In genomic region chr17:65593870-65594584, GRCh38 we compare ENCODE assay signal across 9 cellular contexts. TPM values are rescaled to one million over a fixed set of nuclear protein-coding genes. Genes with fewer than 3 reads are reported as not detected.
A peak's percentile ranks its signal among the peaks of the same experiment; 100 is the strongest.
DNase-seq lines count a peak whose midpoint lies in the region; ATAC-seq lines count a peak whose summit lies in the region.
"Had no signal": no experiment of that assay in that cellular context is flagged by ENCODE, and none has a peak within 500 bp of the region (broad histone marks: within the 10 kb centered on the region; RNA-seq: fewer than 3 reads in every experiment).

No MANE protein-coding gene starts in this region.

- peak; percentile 37 for DNase-seq in activated CD4-positive, alpha-beta T cell treated with anti-CD3 and anti-CD28 coated beads for 48 hours
- DNase-seq in activated CD4-positive, alpha-beta T cell treated with anti-CD3 and anti-CD28 coated beads for 1 hour: no peak
- DNase-seq in T-cell (peak in 4 of 34 experiments; percentile 6 to 13 (median 8)), fibroblast of gingiva (ENCODE audit: low read depth) (peak; percentile 25), smooth muscle cell of the brain vasculature (ENCODE audit: low read depth, low spot score) (peak; percentile 17), NK-92 (lab: John Stamatoyannopoulos, UW; ENCODE audit: unreplicated experiment) (no peak), globus pallidus (ENCODE audit: low spot score) (no peak)
- DNase-seq: BE2C had no signal

- CTCF ChIA-PET in T-cell (lab: Charles Lee): no interaction called here

- peaks cover 25 to 32% (median 27%) of the 10 kb centered on the region in 3 donors for H3K4me1 Mint-ChIP-seq in T-cell

- no peaks in the 10 kb centered on the region for H3K36me3 Mint-ChIP-seq in T-cell

- H3K9me3 Mint-ChIP-seq in T-cell: no peaks in the 10 kb centered on the region

- ATAC-seq in T-cell (replicated peaks in 1 of 4) (peak; percentile 48 to 67 (median 57)), HG02852 (IDR thresholded peaks at IDR 0.05; ENCODE audit: unreplicated experiment) (no peak)

- peaks cover 0 to 4% of the 10 kb centered on the region in 2 donors for H3K27me3 Mint-ChIP-seq in T-cell

- H3K27ac Mint-ChIP-seq in T-cell: peak overlapping the region; percentile 5 to 44

- POLR2A ChIA-PET in T-cell (lab: Charles Lee): no interaction called here

- H3K4me3 Mint-ChIP-seq in T-cell: peak overlapping the region; percentile 51 to 83 (median 53)

RNA-seq across cellular contexts. Expression of gene AXIN2, which starts 32.6 kb away (rescaled TPM):
- 10 to 100 TPM; 35.8 to 44.9 (median 40.2) TPM for total RNA-seq in T-cell

Comparison
In these comparisons a context has a peak if more than half of its experiments do, and no peak if none do; other contexts are left out.
1. DNase-seq: peak in activated CD4-positive, alpha-beta T cell treated with anti-CD3 and anti-CD28 coated beads for 48 hours (single experiment), fibroblast of gingiva (single experiment) and smooth muscle cell of the brain vasculature (single experiment); none in activated CD4-positive, alpha-beta T cell treated with anti-CD3 and anti-CD28 coated beads for 1 hour (single experiment), NK-92 (single experiment) and globus pallidus (single experiment).